In genomic region chr19:2271516-2272103, GRCh38 we compare ENCODE assay signal across 8 cellular contexts. TPM values are rescaled to one million over a fixed set of nuclear protein-coding genes. Genes with fewer than 3 reads are reported as not detected.
DNase-seq lines count a peak whose midpoint lies in the region; ATAC-seq and TF ChIP-seq lines count a peak whose summit lies in the region.

No MANE protein-coding gene starts in this region.

- peak overlapping the region; percentile 63 for H3K4me3 ChIP-seq in CD4-positive, CD25-positive, alpha-beta regulatory T cell (ENCODE audit: low read depth, low read length)
- peak overlapping the region; percentile 93 for H3K4me3 ChIP-seq in LNCaP clone FGC (ENCODE audit: low read depth, low read length)
- H3K4me3 ChIP-seq in astrocyte of the cerebellum (ENCODE audit: low read depth, low read length): peak overlapping the region; percentile 99
- peak overlapping the region; percentile 98 to 99 for H3K4me3 ChIP-seq in left lung
- H3K4me3 ChIP-seq in tibial artery: peak overlapping the region; percentile 91 to 93

- H3K27ac ChIP-seq in CD4-positive, CD25-positive, alpha-beta regulatory T cell (ENCODE audit: insufficient read depth, low read length, poor library complexity, severe bottlenecking): peak overlapping the region; percentile 87
- peak overlapping the region; percentile 91 to 99 for H3K27ac ChIP-seq in left lung
- H3K27ac ChIP-seq in tibial artery: peak overlapping the region; percentile 97 to 100

- H3K27me3 Mint-ChIP-seq in CD4-positive, CD25-positive, alpha-beta regulatory T cell: peaks cover 11% of the 10 kb centered on the region

- ATAC-seq in CD4-positive, CD25-positive, alpha-beta regulatory T cell (ENCODE audit: low read depth in 2 of 2): no peak
- no peak for ATAC-seq in left lung
- ATAC-seq in HG03135 (IDR thresholded peaks at IDR 0.05; ENCODE audit: unreplicated experiment): no peak

- no peaks in the 10 kb centered on the region for H3K36me3 ChIP-seq in CD4-positive, CD25-positive, alpha-beta regulatory T cell (ENCODE audit: control insufficient read depth, insufficient read depth, low read length)
- H3K36me3 ChIP-seq in left lung (peaks cover 0 to 44% of the 10 kb centered on the region in 2 donors), tibial artery (peaks cover 13 to 42% (median 38%) of the 10 kb centered on the region in 3 donors)

- peaks cover 8 to 47% (median 17%) of the 10 kb centered on the region in 4 donors for H3K4me1 Mint-ChIP-seq in CD4-positive, CD25-positive, alpha-beta regulatory T cell

- intact Hi-C loops in left lung (cut with DNase I) (loop anchor here (5.0 to 10.0 kb wide), 2 partner anchors 34 to 113 kb away; partner anchors contain the start of genes PLEKHJ1 (in 2 of the 2) and SF3A2 (in 2 of the 2)), tibial artery (cut with DNase I; ENCODE audit: low total_unique reads) (loop anchor here (5.0 kb wide), 2 partner anchors 34 to 119 kb away; partner anchors contain the start of genes AP3D1, PLEKHJ1 and SF3A2)

- DNase-seq in CD4-positive, CD25-positive, alpha-beta regulatory T cell: no peak
- DNase-seq in LNCaP clone FGC (ENCODE audit: low read depth) (no peak), astrocyte of the cerebellum (ENCODE audit: low read depth) (peak; percentile 44), left lung (peak in 1 of 2 donors; percentile 81), tibial artery (no peak), inferior parietal cortex (ENCODE audit: extremely low spot score) (no peak), AML-193 (lab: John Stamatoyannopoulos, UW) (no peak)

- no peaks in the 10 kb centered on the region for H3K27me3 ChIP-seq in CD4-positive, CD25-positive, alpha-beta regulatory T cell (ENCODE audit: control insufficient read depth, insufficient read depth, low read length)
- H3K27me3 ChIP-seq in left lung (no peaks in the 10 kb centered on the region), tibial artery (no peaks in the 10 kb centered on the region)

- in situ Hi-C loops in astrocyte of the cerebellum (cut with HindIII; ENCODE audit: low sequenced_read_pairs): no loop called here

- H3K9me3 Mint-ChIP-seq in CD4-positive, CD25-positive, alpha-beta regulatory T cell: peaks cover 0 to 3% (median 0%) of the 10 kb centered on the region in 7 donors

- H3K9me3 ChIP-seq in CD4-positive, CD25-positive, alpha-beta regulatory T cell (ENCODE audit: control insufficient read depth in 2 of 2, low read length in 2 of 2): no peaks in the 10 kb centered on the region
- H3K9me3 ChIP-seq in left lung: no peaks in the 10 kb centered on the region
- no peaks in the 10 kb centered on the region for H3K9me3 ChIP-seq in tibial artery

- TF ChIP-seq CTCF in LNCaP clone FGC (IDR thresholded peaks at IDR 0.05; ENCODE audit: control insufficient read depth, extremely low read depth, insufficient read depth) (no peak), astrocyte of the cerebellum (IDR thresholded peaks at IDR 0.05; ENCODE audit: low read depth, low read length, missing control alignments) (no peak), left lung (IDR thresholded peaks at IDR 0.05) (no peak), tibial artery (IDR thresholded peaks at IDR 0.05) (no peak)

- peak overlapping the region; percentile 90 to 92 (median 91) for H3K27ac Mint-ChIP-seq in CD4-positive, CD25-positive, alpha-beta regulatory T cell

- peaks cover 41% of the 10 kb centered on the region for H3K4me1 ChIP-seq in CD4-positive, CD25-positive, alpha-beta regulatory T cell (ENCODE audit: control insufficient read depth, insufficient read depth, low read length, poor library complexity, severe bottlenecking)
- H3K4me1 ChIP-seq in left lung (peaks cover 47 to 80% of the 10 kb centered on the region in 2 donors), tibial artery (peaks cover 0 to 73% (median 51%) of the 10 kb centered on the region in 4 donors)

- H3K4me3 Mint-ChIP-seq in CD4-positive, CD25-positive, alpha-beta regulatory T cell: peak overlapping the region; percentile 91 to 99 (median 92)

- peaks cover 16% of the 10 kb centered on the region for H3K36me3 Mint-ChIP-seq in CD4-positive, CD25-positive, alpha-beta regulatory T cell

RNA-seq across cellular contexts. Expression of gene PEAK3, which starts 10.4 kb away (rescaled TPM):
- not detected for total RNA-seq in CD4-positive, CD25-positive, alpha-beta regulatory T cell
- under 1 TPM; 0.10 to 0.32 (median 0.15) TPM for polyA plus RNA-seq in CD4-positive, CD25-positive, alpha-beta regulatory T cell
- 1 to 10 TPM; 1.0 to 8.5 TPM for total RNA-seq in left lung

RNA-seq across cellular contexts. Expression of gene JSRP1, which starts 15.4 kb away (rescaled TPM):
- 0.99 TPM for total RNA-seq in CD4-positive, CD25-positive, alpha-beta regulatory T cell
- polyA plus RNA-seq in CD4-positive, CD25-positive, alpha-beta regulatory T cell: 1 to 10 TPM in 3 of 4 donors, under 1 TPM in 1; 0.89 to 2.4 (median 1.8) TPM
- 1 to 10 TPM in 1 of 2 donors, under 1 TPM in 1; 0.65 to 1.1 TPM for total RNA-seq in left lung

RNA-seq across cellular contexts. Expression of gene AMH, which starts 22.5 kb away (rescaled TPM):
- total RNA-seq in CD4-positive, CD25-positive, alpha-beta regulatory T cell: 3.5 TPM
- not detected for polyA plus RNA-seq in CD4-positive, CD25-positive, alpha-beta regulatory T cell
- total RNA-seq in left lung: 1 to 10 TPM; 1.1 TPM

RNA-seq across cellular contexts. Expression of gene SF3A2, which starts 35.0 kb away (rescaled TPM):
- total RNA-seq in CD4-positive, CD25-positive, alpha-beta regulatory T cell: 146 TPM
- 10 to 100 TPM; 13.5 to 26.0 (median 20.0) TPM for polyA plus RNA-seq in CD4-positive, CD25-positive, alpha-beta regulatory T cell
- total RNA-seq in left lung: 10 to 100 TPM; 50.1 to 57.8 TPM

RNA-seq across cellular contexts. Expression of gene PLEKHJ1, which starts 35.5 kb away (rescaled TPM):
- total RNA-seq in CD4-positive, CD25-positive, alpha-beta regulatory T cell: 50.3 TPM
- 100 to 1,000 TPM in 3 of 4 donors, 10 to 100 TPM in 1; 97.7 to 121 (median 108) TPM for polyA plus RNA-seq in CD4-positive, CD25-positive, alpha-beta regulatory T cell
- total RNA-seq in left lung: 10 to 100 TPM; 61.1 to 74.4 TPM
